In genomic region chr1:160209656-160210046, GRCh38 we compare ENCODE assay signal across 12 cellular contexts. TPM values are rescaled to one million over a fixed set of nuclear protein-coding genes. Genes with fewer than 3 reads are reported as not detected.
DNase-seq lines count a peak whose midpoint lies in the region; ATAC-seq and TF ChIP-seq lines count a peak whose summit lies in the region.
"Had no signal": no experiment of that assay in that cellular context is flagged by ENCODE, and none has a peak within 500 bp of the region (broad histone marks: within the 10 kb centered on the region; RNA-seq: fewer than 3 reads in every experiment).

No MANE protein-coding gene starts in this region.

- no peak overlapping the region for H3K4me3 Mint-ChIP-seq in activated CD4-positive, alpha-beta T cell treated with anti-CD3 and anti-CD28 coated beads, Interleukin-2, amount 10 ng/mL, durations not matched to agents 24 days and 14 days
- no peak overlapping the region for H3K4me3 Mint-ChIP-seq in memory B cell

- DNase-seq in activated CD4-positive, alpha-beta T cell treated with anti-CD3 and anti-CD28 coated beads, Interleukin-2, amount 10 ng/mL, durations not matched to agents 24 days and 14 days: no peak
- no peak for DNase-seq in activated CD4-positive, alpha-beta T cell treated with anti-CD3 and anti-CD28 coated beads, Interleukin-2, amount 50 U/mL, for 1 hour
- DNase-seq in memory B cell (ENCODE audit: low spot score in 2 of 2): no peak
- DNase-seq in testis: peak; percentile 85
- DNase-seq in RKO (ENCODE audit: low spot score): no peak
- no peak for DNase-seq in DMS114 treated with DMSO at 0.1 percent for 48 hours (lab: John Stamatoyannopoulos, UW; ENCODE audit: unreplicated experiment)
- no peak for DNase-seq in posterior vena cava (ENCODE audit: low spot score)
- DNase-seq: activated CD4-positive, alpha-beta T cell treated with anti-CD3 and anti-CD28 coated beads for 1 hour; Kasumi-1 had no signal

- no peak for TF ChIP-seq CTCF in testis (IDR thresholded peaks at IDR 0.05)

- H3K4me1 ChIP-seq in testis: peaks cover 61% of the 10 kb centered on the region

- intact Hi-C loops in activated CD4-positive, alpha-beta T cell treated with anti-CD3 and anti-CD28 coated beads, Interleukin-2, amount 10 ng/mL, durations not matched to agents 24 days and 14 days (cut with micrococcal nuclease): loop anchor here (5.0 kb wide), 1 partner anchor 177 kb away; the partner anchor contains the start of gene PIGM
- intact Hi-C loops in testis (cut with DNase I; ENCODE audit: low total_unique reads): no loop called here
- intact Hi-C loops in posterior vena cava (cut with DNase I): no loop called here

- H3K27me3 Mint-ChIP-seq in activated CD4-positive, alpha-beta T cell treated with anti-CD3 and anti-CD28 coated beads, Interleukin-2, amount 10 ng/mL, durations not matched to agents 24 days and 14 days: no peaks in the 10 kb centered on the region
- no peaks in the 10 kb centered on the region for H3K27me3 Mint-ChIP-seq in memory B cell

- H3K27me3 ChIP-seq in testis: no peaks in the 10 kb centered on the region

- no peak for ATAC-seq in memory B cell (ENCODE audit: low read depth)
- ATAC-seq: A549 had no signal

- peaks cover 3% of the 10 kb centered on the region for H3K36me3 ChIP-seq in testis (ENCODE audit: low read depth, missing control alignments)

- H3K27ac ChIP-seq in cingulate gyrus (ENCODE audit: low read depth, low read length) (peak overlapping the region; percentile 90), testis (peak overlapping the region; percentile 37 to 60)
- H3K27ac ChIP-seq: A549 had no signal

- peaks cover 60% of the 10 kb centered on the region for H3K36me3 Mint-ChIP-seq in activated CD4-positive, alpha-beta T cell treated with anti-CD3 and anti-CD28 coated beads, Interleukin-2, amount 10 ng/mL, durations not matched to agents 24 days and 14 days (ENCODE audit: low read depth)
- H3K36me3 Mint-ChIP-seq in memory B cell: peaks cover 31% of the 10 kb centered on the region

- H3K27ac Mint-ChIP-seq in activated CD4-positive, alpha-beta T cell treated with anti-CD3 and anti-CD28 coated beads, Interleukin-2, amount 10 ng/mL, durations not matched to agents 24 days and 14 days: peak overlapping the region; percentile 61
- H3K27ac Mint-ChIP-seq in memory B cell: peak overlapping the region; percentile 90

- H3K4me3 ChIP-seq in testis: no peak overlapping the region
- H3K4me3 ChIP-seq: A549, lung had no signal

- H3K9me3 Mint-ChIP-seq in activated CD4-positive, alpha-beta T cell treated with anti-CD3 and anti-CD28 coated beads, Interleukin-2, amount 10 ng/mL, durations not matched to agents 24 days and 14 days: no peaks in the 10 kb centered on the region
- H3K9me3 Mint-ChIP-seq in memory B cell: no peaks in the 10 kb centered on the region

- 36 to 41% methylated on average over 4 of the region's 4 CpGs for WGBS in testis, 2 donors

- TF ChIP-seq POLR2A in testis (IDR thresholded peaks at IDR 0.05): no peak

- no peaks in the 10 kb centered on the region for H3K9me3 ChIP-seq in testis
- H3K9me3 ChIP-seq: A549 had no signal

- peaks cover 34% of the 10 kb centered on the region for H3K4me1 Mint-ChIP-seq in activated CD4-positive, alpha-beta T cell treated with anti-CD3 and anti-CD28 coated beads, Interleukin-2, amount 10 ng/mL, durations not matched to agents 24 days and 14 days
- H3K4me1 Mint-ChIP-seq in memory B cell: peaks cover 35% of the 10 kb centered on the region

RNA-seq across cellular contexts. Expression of gene PEA15, which starts 4.5 kb away (rescaled TPM):
- 70.2 and 70.9 TPM in 2 replicates for total RNA-seq in activated CD4-positive, alpha-beta T cell treated with anti-CD3 and anti-CD28 coated beads, Interleukin-2, amount 10 ng/mL, durations not matched to agents 24 days and 14 days
- 100 to 1,000 TPM; 168 to 229 TPM for total RNA-seq in testis
- 421 TPM for polyA plus RNA-seq in testis (ENCODE audit: insufficient read depth, low read depth, low replicate concordance)
- 100 to 1,000 TPM; 299 to 410 TPM for total RNA-seq in posterior vena cava

RNA-seq across cellular contexts. Expression of gene CASQ1, which starts 19.3 kb away (rescaled TPM):
- total RNA-seq in activated CD4-positive, alpha-beta T cell treated with anti-CD3 and anti-CD28 coated beads, Interleukin-2, amount 10 ng/mL, durations not matched to agents 24 days and 14 days: not detected in 2 replicates
- total RNA-seq in testis (1 to 10 TPM; 3.4 to 5.6 TPM), posterior vena cava (10 to 100 TPM in 1 of 2 donors, 1 to 10 TPM in 1; 4.5 to 10.4 TPM)
- polyA plus RNA-seq in testis (ENCODE audit: insufficient read depth, low read depth, low replicate concordance): 10.2 TPM

RNA-seq across cellular contexts. Expression of gene DCAF8, which starts 52.7 kb away (rescaled TPM):
- 117 and 121 TPM in 2 replicates for total RNA-seq in activated CD4-positive, alpha-beta T cell treated with anti-CD3 and anti-CD28 coated beads, Interleukin-2, amount 10 ng/mL, durations not matched to agents 24 days and 14 days
- 100 to 1,000 TPM; 233 to 240 TPM for total RNA-seq in testis
- 127 TPM for polyA plus RNA-seq in testis (ENCODE audit: insufficient read depth, low read depth, low replicate concordance)
- 10 to 100 TPM; 95.3 to 95.5 TPM for total RNA-seq in posterior vena cava

RNA-seq across cellular contexts. Expression of gene ATP1A4, which starts 58.2 kb away (rescaled TPM):
- not detected in 2 replicates for total RNA-seq in activated CD4-positive, alpha-beta T cell treated with anti-CD3 and anti-CD28 coated beads, Interleukin-2, amount 10 ng/mL, durations not matched to agents 24 days and 14 days
- total RNA-seq in testis (10 to 100 TPM; 13.3 to 23.0 TPM), posterior vena cava (not detected)
- 38.6 TPM for polyA plus RNA-seq in testis (ENCODE audit: insufficient read depth, low read depth, low replicate concordance)
- polyA plus RNA-seq: A549 had no signal
